Comparison of ENCODE assay signal across 13 cellular contexts in genomic region chr14:68775614-68776126, GRCh38. TPM values are rescaled to one million over a fixed set of nuclear protein-coding genes. Genes with fewer than 3 reads are reported as not detected.
DNase-seq lines count a peak whose midpoint lies in the region; FAIRE-seq and TF ChIP-seq lines count a peak whose summit lies in the region.
"Had no signal": no experiment of that assay in that cellular context is flagged by ENCODE, and none has a peak within 500 bp of the region (broad histone marks: within the 10 kb centered on the region; RNA-seq: fewer than 3 reads in every experiment).

No MANE protein-coding gene starts in this region.

- H3K4me2 ChIP-seq in neuronal stem cell (ENCODE audit: insufficient read depth, low read length, poor library complexity, severe bottlenecking): no peak overlapping the region

- no peak overlapping the region for H3K9ac ChIP-seq in neuronal stem cell (ENCODE audit: low read depth, low read length, poor library complexity)

- H3K9me3 ChIP-seq in HEK293 (ENCODE audit: control insufficient read depth, insufficient read depth, low read depth, low read length) (no peaks in the 10 kb centered on the region), sigmoid colon (no peaks in the 10 kb centered on the region), neuronal stem cell (replicated peaks in 1 of 2; ENCODE audit: control insufficient read depth in 2 of 2, insufficient read depth in 1 of 2, low read depth in 1 of 2, low read length in 2 of 2) (no peaks in the 10 kb centered on the region)
- H3K9me3 ChIP-seq: HAP-1 had no signal

- H3K27ac ChIP-seq in HEK293 (ENCODE audit: extremely low read depth, low read depth, low read length): no peak overlapping the region
- H3K27ac ChIP-seq in sigmoid colon: no peak overlapping the region
- H3K27ac ChIP-seq in substantia nigra (ENCODE audit: low read depth, low read length, poor library complexity, severe bottlenecking): no peak overlapping the region
- H3K27ac ChIP-seq in neuronal stem cell (replicated peaks; ENCODE audit: low read length): no peak overlapping the region

- peaks cover 10% of the 10 kb centered on the region for H3K9me3 Mint-ChIP-seq in T-helper 2 cell treated with Interferon-gamma antibody and Interleukin-4, amounts not matched to agents 5 μg/mL and 100 μg/mL, for 36 hours

- no peaks in the 10 kb centered on the region for H3K79me1 ChIP-seq in neuronal stem cell (ENCODE audit: low read depth, low read length)

- POLR2A ChIA-PET in HEK293 (lab: Yijun Ruan, JAX): no interaction called here

- H3K27ac Mint-ChIP-seq in T-helper 2 cell treated with Interferon-gamma antibody and Interleukin-4, amounts not matched to agents 5 μg/mL and 100 μg/mL, for 36 hours: peak overlapping the region; percentile 67
- H3K27ac Mint-ChIP-seq: dendritic cell treated with granulocyte-macrophage colony-stimulating factor and Interleukin-4, amounts not matched to agents 40 ng/mL and 50 ng/mL, for 4 days had no signal

- H3K18ac ChIP-seq in neuronal stem cell (ENCODE audit: low read length): no peak overlapping the region

- H2AFZ ChIP-seq in neuronal stem cell (ENCODE audit: low read length): no peak overlapping the region

- no peak overlapping the region for H2BK12ac ChIP-seq in neuronal stem cell (ENCODE audit: low read length)

- intact Hi-C loops in sigmoid colon (cut with DNase I): no loop called here

- no peak overlapping the region for H4K8ac ChIP-seq in neuronal stem cell (ENCODE audit: low read depth, low read length)

- no peak overlapping the region for H3K23ac ChIP-seq in neuronal stem cell (ENCODE audit: low read depth, low read length, poor library complexity)

- WGBS in sigmoid colon, 2 donors: 87 to 94% methylated on average over 6 of the region's 6 CpGs
- no CpG with 5 or more reads among the region's 6 CpGs for WGBS in neuronal stem cell (ENCODE audit: extremely low coverage in 2 of 2, insufficient read length in 2 of 2, insufficient replicate concordance in 1 of 2), 2 donors

- no peak overlapping the region for H2BK120ac ChIP-seq in neuronal stem cell (ENCODE audit: low read depth, low read length)

- H3K27me3 Mint-ChIP-seq in T-helper 2 cell treated with Interferon-gamma antibody and Interleukin-4, amounts not matched to agents 5 μg/mL and 100 μg/mL, for 36 hours (ENCODE audit: low read depth): no peaks in the 10 kb centered on the region

- peaks cover 5% of the 10 kb centered on the region for H3K36me3 Mint-ChIP-seq in T-helper 2 cell treated with Interferon-gamma antibody and Interleukin-4, amounts not matched to agents 5 μg/mL and 100 μg/mL, for 36 hours (ENCODE audit: low read depth)

- H3K14ac ChIP-seq in neuronal stem cell (ENCODE audit: low read length): no peak overlapping the region

- H3K4me1 ChIP-seq in HEK293 (ENCODE audit: control insufficient read depth, insufficient read depth, low read length) (no peaks in the 10 kb centered on the region), sigmoid colon (peaks cover 0 to 30% (median 27%) of the 10 kb centered on the region in 4 donors), neuronal stem cell (ENCODE audit: control insufficient read depth in 2 of 2, insufficient read depth in 1 of 2, low read depth in 1 of 2, low read length in 2 of 2) (peaks cover 4 to 12% of the 10 kb centered on the region in 2 donors)

- CTCF ChIA-PET in HEK293 (lab: Yijun Ruan, JAX): interaction anchor here (0.7 to 0.9 kb wide), 2 partner anchors 8 to 557 kb away, joined by 3 to 4 read pairs; no protein-coding TSS in a partner anchor

- H3K27me3 ChIP-seq in bronchial epithelial cell (ENCODE audit: control insufficient read depth, insufficient read depth, low read length) (no peaks in the 10 kb centered on the region), sigmoid colon (no peaks in the 10 kb centered on the region), neuronal stem cell (ENCODE audit: control insufficient read depth in 3 of 3, insufficient read depth in 3 of 3, low read depth in 1 of 3, low read length in 3 of 3) (no peaks in the 10 kb centered on the region)

- H3K4me3 ChIP-seq in HEK293 (ENCODE audit: low read depth, low read length) (no peak overlapping the region), bronchial epithelial cell (ENCODE audit: low read depth, low read length) (no peak overlapping the region), sigmoid colon (no peak overlapping the region), neuronal stem cell (ENCODE audit: low read length in 2 of 2) (no peak overlapping the region)
- H3K4me3 ChIP-seq: HAP-1 had no signal

- H2AK5ac ChIP-seq in neuronal stem cell (ENCODE audit: low read depth, low read length): no peak overlapping the region

- DNase-seq in T-helper 2 cell treated with Interferon-gamma antibody and Interleukin-4, amounts not matched to agents 5 μg/mL and 100 μg/mL, for 36 hours (ENCODE audit: low spot score): no peak
- no peak for DNase-seq in T-helper 2 cell
- DNase-seq in bronchial epithelial cell (ENCODE audit: low read depth): no peak
- peak; percentile 51 for DNase-seq in sigmoid colon
- DNase-seq in substantia nigra (lab: John Stamatoyannopoulos, UW): no peak
- no peak for DNase-seq in G401 (ENCODE audit: low spot score)
- DNase-seq in neuronal stem cell (ENCODE audit: low spot score): no peak
- DNase-seq: ACHN; nucleus accumbens; stimulated activated naive CD4-positive, alpha-beta T cell treated with Interleukin-2 at 50 U/mL for 16 hours had no signal

- TF ChIP-seq CTCF in HEK293 (tag by site-specific recombination; IDR thresholded peaks at IDR 0.05) (no peak), bronchial epithelial cell (IDR thresholded peaks at IDR 0.05; ENCODE audit: insufficient read depth, low read length, severe bottlenecking) (peak; percentile 4), sigmoid colon (IDR thresholded peaks at IDR 0.05) (no peak)

- H3K36me3 ChIP-seq in HEK293 (ENCODE audit: control insufficient read depth in 2 of 2, insufficient read depth in 1 of 2, low read length in 2 of 2) (no peaks in the 10 kb centered on the region), bronchial epithelial cell (ENCODE audit: control insufficient read depth, insufficient read depth, low read length) (no peaks in the 10 kb centered on the region), sigmoid colon (no peaks in the 10 kb centered on the region), neuronal stem cell (replicated peaks in 1 of 2; ENCODE audit: control insufficient read depth in 2 of 2, insufficient read depth in 2 of 2, low read length in 2 of 2) (no peaks in the 10 kb centered on the region)
- H3K36me3 ChIP-seq: HAP-1 had no signal

- TF ChIP-seq POLR2A in sigmoid colon (IDR thresholded peaks at IDR 0.05): no peak

- peaks cover 53% of the 10 kb centered on the region for H3K4me1 Mint-ChIP-seq in T-helper 2 cell treated with Interferon-gamma antibody and Interleukin-4, amounts not matched to agents 5 μg/mL and 100 μg/mL, for 36 hours (ENCODE audit: low read depth)

- no peak overlapping the region for H3K4me3 Mint-ChIP-seq in T-helper 2 cell treated with Interferon-gamma antibody and Interleukin-4, amounts not matched to agents 5 μg/mL and 100 μg/mL, for 36 hours
- H3K4me3 Mint-ChIP-seq: dendritic cell treated with granulocyte-macrophage colony-stimulating factor and Interleukin-4, amounts not matched to agents 40 ng/mL and 50 ng/mL, for 4 days had no signal

- in situ Hi-C loops in G401 (cut with HindIII; ENCODE audit: low sequenced_read_pairs): no loop called here

- no peak for FAIRE-seq in bronchial epithelial cell (lab: Jason Lieb, UNC)

- H3K4ac ChIP-seq in neuronal stem cell (ENCODE audit: low read length): no peak overlapping the region

- H2BK15ac ChIP-seq in neuronal stem cell (ENCODE audit: low read length): no peak overlapping the region

- TF ChIP-seq EP300 in sigmoid colon (IDR thresholded peaks at IDR 0.05): no peak

- H4K91ac ChIP-seq in neuronal stem cell (ENCODE audit: low read depth, low read length, poor library complexity): no peak overlapping the region

- H2BK5ac ChIP-seq in neuronal stem cell (ENCODE audit: low read length): no peak overlapping the region

TF ChIP-seq in HEK293, 187 proteins besides CTCF, POLR2A, EP300 and RAD21:
- TF ChIP-seq PRDM10 (tag by site-specific recombination; IDR thresholded peaks at IDR 0.05) (no peak), ZNF37A (tag by site-specific recombination; IDR thresholded peaks at IDR 0.05) (peak; percentile 89)

RNA-seq across cellular contexts. Expression of gene ZFP36L1, which starts 17.2 kb away (rescaled TPM):
- total RNA-seq in bronchial epithelial cell (12.7 and 15.5 TPM in 2 replicates), sigmoid colon (100 to 1,000 TPM; 217 to 413 (median 239) TPM)
- 100 to 1,000 TPM in 1 of 3 donors, 10 to 100 TPM in 2; 26.6 to 141 (median 52.9) TPM for polyA plus RNA-seq in sigmoid colon
- 7.8 and 28.6 TPM in 2 replicates for total RNA-seq in G401 (2014; rRNA removed; shearing (Covaris generic))
- 270 TPM for polyA plus RNA-seq in neuronal stem cell (2013, experiment 1 of 2)
- 294 TPM for polyA plus RNA-seq in neuronal stem cell (2013, experiment 2 of 2)
